18 cellular contexts compared by ENCODE assay signal in genomic region chr1:238380167-238380566, GRCh38.
DNase-seq lines count a peak whose midpoint lies in the region; ATAC-seq, FAIRE-seq and TF ChIP-seq lines count a peak whose summit lies in the region.
"Had no signal": no experiment of that assay in that cellular context is flagged by ENCODE, and none has a peak within 500 bp of the region (broad histone marks: within the 10 kb centered on the region; RNA-seq: fewer than 3 reads in every experiment).

No MANE protein-coding gene starts in this region.

- no peak overlapping the region for H3K4me2 ChIP-seq in PC-3 (ENCODE audit: low read length)
- H3K4me2 ChIP-seq: BLaER1 had no signal

- no peak for ATAC-seq in PC-3
- ATAC-seq: K562 had no signal

- CTCF ChIA-PET in PC-3 (lab: Charles Lee): no interaction called here
- CTCF ChIA-PET in activated CD4-positive, alpha-beta T cell treated with anti-CD3 and anti-CD28 coated beads, Interleukin-2, amount 10 ng/mL, durations not matched to agents 7 days and 5 days (lab: Charles Lee): no interaction called here

- no peaks in the 10 kb centered on the region for H3F3A ChIP-seq in PC-3 (ENCODE audit: low read length, unreplicated experiment)

- peaks cover 36% of the 10 kb centered on the region for H3K4me1 ChIP-seq in HUES6 (ENCODE audit: control insufficient read depth, insufficient read depth, low read length)
- no peaks in the 10 kb centered on the region for H3K4me1 ChIP-seq in endocrine pancreas (ENCODE audit: control insufficient read depth, insufficient read depth, low read length)
- peaks cover 29% of the 10 kb centered on the region for H3K4me1 ChIP-seq in iPS-20b (ENCODE audit: insufficient read depth, low read length)
- H3K4me1 ChIP-seq in PC-3 (ENCODE audit: insufficient read depth, low read length): no peaks in the 10 kb centered on the region
- H3K4me1 ChIP-seq: BLaER1 had no signal

- H3K9ac ChIP-seq in HUES6 (ENCODE audit: low read length) (peak overlapping the region; percentile 84), endocrine pancreas (ENCODE audit: control insufficient read depth, insufficient read depth, low read length) (no peak overlapping the region), iPS-20b (ENCODE audit: low read depth, low read length) (peak overlapping the region; percentile 63), PC-3 (ENCODE audit: low read length) (no peak overlapping the region)
- H3K9ac ChIP-seq: BLaER1, GM23248 had no signal

- no peaks in the 10 kb centered on the region for H3K27me3 Mint-ChIP-seq in activated CD4-positive, alpha-beta T cell treated with anti-CD3 and anti-CD28 coated beads, Interleukin-2, amount 10 ng/mL, durations not matched to agents 7 days and 5 days
- H3K27me3 Mint-ChIP-seq: CD4-positive, CD25-positive, alpha-beta regulatory T cell had no signal

- no TSS peak for BruUV-seq in PC-3 (replicated peaks; lab: Mats Ljungman, UMichigan)

- no peaks in the 10 kb centered on the region for H3K36me3 Mint-ChIP-seq in activated CD4-positive, alpha-beta T cell treated with anti-CD3 and anti-CD28 coated beads, Interleukin-2, amount 10 ng/mL, durations not matched to agents 7 days and 5 days (ENCODE audit: low read depth)
- H3K36me3 Mint-ChIP-seq: CD4-positive, CD25-positive, alpha-beta regulatory T cell had no signal

- no peaks in the 10 kb centered on the region for H3K9me2 ChIP-seq in PC-3 (replicated peaks; ENCODE audit: low read length)

- POLR2A ChIA-PET in PC-3 (lab: Charles Lee; ENCODE audit: unreplicated experiment): no interaction called here
- POLR2A ChIA-PET in activated CD4-positive, alpha-beta T cell treated with anti-CD3 and anti-CD28 coated beads, Interleukin-2, amount 10 ng/mL, durations not matched to agents 7 days and 5 days (lab: Charles Lee): no interaction called here

- no peaks in the 10 kb centered on the region for H4K20me1 ChIP-seq in PC-3 (ENCODE audit: low read length)
- H4K20me1 ChIP-seq: BLaER1 had no signal

- H3K9me3 Mint-ChIP-seq in activated CD4-positive, alpha-beta T cell treated with anti-CD3 and anti-CD28 coated beads, Interleukin-2, amount 10 ng/mL, durations not matched to agents 7 days and 5 days: peaks cover 13% of the 10 kb centered on the region

- H3K27ac Mint-ChIP-seq in activated CD4-positive, alpha-beta T cell treated with anti-CD3 and anti-CD28 coated beads, Interleukin-2, amount 10 ng/mL, durations not matched to agents 7 days and 5 days: no peak overlapping the region
- H3K27ac Mint-ChIP-seq: CD4-positive, CD25-positive, alpha-beta regulatory T cell had no signal

- H3K27ac ChIP-seq in HUES6 (ENCODE audit: low read depth, low read length) (peak overlapping the region; percentile 95), iPS-20b (ENCODE audit: low read length) (no peak overlapping the region), PC-3 (ENCODE audit: low read length) (no peak overlapping the region)
- H3K27ac ChIP-seq: 22Rv1, BLaER1, GM23248 had no signal

- no peak for TF ChIP-seq CTCF in D721Med (IDR thresholded peaks at IDR 0.05; ENCODE audit: insufficient read depth, missing control alignments)
- no peak for TF ChIP-seq CTCF in PC-3 (conservative IDR thresholded peaks at IDR 0.05; ENCODE audit: low read depth, low read length)

- H3K36me3 ChIP-seq in HUES6 (ENCODE audit: control insufficient read depth, insufficient read depth, low read length) (no peaks in the 10 kb centered on the region), endocrine pancreas (ENCODE audit: control insufficient read depth, insufficient read depth, low read length) (no peaks in the 10 kb centered on the region), iPS-20b (ENCODE audit: insufficient read depth, low read depth, low read length) (no peaks in the 10 kb centered on the region), PC-3 (ENCODE audit: low read depth, low read length) (no peaks in the 10 kb centered on the region)
- H3K36me3 ChIP-seq: BLaER1, HAP-1 had no signal

- no peak for DNase-seq in D721Med (ENCODE audit: insufficient read length, low spot score)
- DNase-seq in AG20443 (ENCODE audit: low spot score): no peak
- no peak for DNase-seq in PC-3
- no peak for DNase-seq in activated CD4-positive, alpha-beta T cell treated with anti-CD3 and anti-CD28 coated beads, Interleukin-2, amount 10 ng/mL, durations not matched to agents 7 days and 5 days
- DNase-seq: AML-193; CD4-positive, CD25-positive, alpha-beta regulatory T cell; DMS 273 treated with DMSO at 0.1 percent for 48 hours; DMS79; GM23248 had no signal

- no peaks in the 10 kb centered on the region for H3K27me3 ChIP-seq in HUES6 (ENCODE audit: control insufficient read depth, insufficient read depth, low read length)
- H3K27me3 ChIP-seq in endocrine pancreas (ENCODE audit: control insufficient read depth, insufficient read depth, low read length): no peaks in the 10 kb centered on the region
- no peaks in the 10 kb centered on the region for H3K27me3 ChIP-seq in iPS-20b (ENCODE audit: insufficient read depth, low read length)
- no peaks in the 10 kb centered on the region for H3K27me3 ChIP-seq in PC-3 (ENCODE audit: low read length)
- H3K27me3 ChIP-seq: BLaER1 had no signal

- H3K9me3 ChIP-seq in HUES6 (ENCODE audit: control insufficient read depth, insufficient read depth, low read depth, low read length): peaks cover 2% of the 10 kb centered on the region; the same call in 1 of the 2 replicates
- no peaks in the 10 kb centered on the region for H3K9me3 ChIP-seq in endocrine pancreas (ENCODE audit: control insufficient read depth, low read length)
- no peaks in the 10 kb centered on the region for H3K9me3 ChIP-seq in iPS-20b (ENCODE audit: insufficient read depth, low read depth, low read length)
- no peaks in the 10 kb centered on the region for H3K9me3 ChIP-seq in PC-3 (ENCODE audit: low read length)
- H3K9me3 ChIP-seq: BLaER1, HAP-1 had no signal

- no peaks in the 10 kb centered on the region for H3K79me2 ChIP-seq in PC-3 (ENCODE audit: low read length)

- FAIRE-seq in D721Med (lab: Jason Lieb, UNC): peak; percentile 92
- FAIRE-seq: G401.6, GM12891, K562 had no signal

- intact Hi-C loops in PC-3 (cut with micrococcal nuclease): no loop called here

- H3K4me1 Mint-ChIP-seq in activated CD4-positive, alpha-beta T cell treated with anti-CD3 and anti-CD28 coated beads, Interleukin-2, amount 10 ng/mL, durations not matched to agents 7 days and 5 days: no peaks in the 10 kb centered on the region
- H3K4me1 Mint-ChIP-seq: CD4-positive, CD25-positive, alpha-beta regulatory T cell had no signal

- H3K4me3 ChIP-seq in HUES6 (ENCODE audit: low read depth, low read length) (0 out of 2 replicates have a peak overlapping the region, but pooled peaks have one; percentile 4), endocrine pancreas (ENCODE audit: control insufficient read depth, insufficient read depth, low read length) (peak overlapping the region; percentile 58), iPS-20b (ENCODE audit: low read length) (peak overlapping the region; percentile 19), PC-3 (ENCODE audit: low read length) (no peak overlapping the region)
- H3K4me3 ChIP-seq: BLaER1, GM23248, HAP-1, K562 had no signal

- H2AFZ ChIP-seq in PC-3 (ENCODE audit: low read length): no peak overlapping the region
- H2AFZ ChIP-seq: GM23248 had no signal

- no peak overlapping the region for H3K4me3 Mint-ChIP-seq in activated CD4-positive, alpha-beta T cell treated with anti-CD3 and anti-CD28 coated beads, Interleukin-2, amount 10 ng/mL, durations not matched to agents 7 days and 5 days
- H3K4me3 Mint-ChIP-seq: CD4-positive, CD25-positive, alpha-beta regulatory T cell had no signal

Comparison
In these comparisons a context has a peak if more than half of its experiments do, and no peak if none do; other contexts are left out.
1. H3K9ac ChIP-seq: peak in HUES6 (single experiment) and iPS-20b (single experiment); none in endocrine pancreas (single experiment) and PC-3 (single experiment).